In the genomic region with DNA sequence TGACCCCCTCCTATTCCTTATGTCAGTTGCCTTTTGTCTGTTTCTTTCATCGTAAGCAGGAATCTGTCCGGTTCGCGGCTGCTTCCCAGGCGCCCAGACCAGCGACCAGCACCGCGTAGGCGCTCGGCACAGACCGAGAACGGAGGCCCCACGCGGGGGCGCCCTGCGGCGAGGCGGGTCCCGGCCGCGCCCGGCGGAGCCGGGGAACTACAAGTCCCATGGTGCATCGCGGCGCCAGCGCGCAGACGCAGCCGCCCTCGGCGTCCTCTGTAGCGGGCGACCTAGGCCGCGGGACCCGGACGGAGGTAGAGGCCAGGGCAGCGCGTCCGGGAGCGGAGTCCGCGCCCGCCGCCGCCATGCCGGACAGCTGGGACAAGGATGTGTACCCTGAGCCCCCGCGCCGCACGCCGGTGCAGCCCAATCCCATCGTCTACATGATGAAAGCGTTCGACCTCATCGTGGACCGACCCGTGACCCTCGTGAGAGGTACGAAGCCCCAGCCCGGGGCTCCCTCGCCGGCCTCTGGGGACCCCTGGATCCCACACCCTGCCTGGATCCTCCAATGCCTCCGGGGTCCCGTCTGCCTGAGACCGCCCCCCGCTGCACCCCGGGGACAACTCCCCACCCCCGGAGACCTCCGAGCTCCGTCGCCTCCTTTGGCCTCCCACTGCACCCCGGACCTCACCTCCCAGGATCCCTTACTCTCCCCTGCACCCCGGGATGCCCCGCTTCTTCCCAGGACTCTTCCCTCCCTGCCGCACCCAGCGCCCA, we compare ENCODE assay signal across 8 cellular contexts. TPM values are rescaled to one million over a fixed set of nuclear protein-coding genes. Genes with fewer than 3 reads are reported as not detected.
DNase-seq lines count a peak whose midpoint lies in the region; ATAC-seq and TF ChIP-seq lines count a peak whose summit lies in the region.

A gene (plus strand): TSS at position 270 of the 771 bp plus-strand sequence. CDS start 87 bp downstream, at position 357.

- H3K36me3 Mint-ChIP-seq in brain, result peaks cover 32% of the 10 kb centered on the region

- peak within 1 kb of the TSS; percentile 44 to 96 (median 89) for H3K27ac ChIP-seq in skin epidermis

- H3K9me3 Mint-ChIP-seq in brain, result peaks cover 0 to 6% (median 0%) of the 10 kb centered on the region in 5 experiments

- ATAC-seq in HG02938 (IDR thresholded peaks at IDR 0.05; ENCODE audit: unreplicated experiment), result peak; percentile 66

- peak within 1 kb of the TSS; percentile 84 for H3K4me3 ChIP-seq in iPS-18c (ENCODE audit: insufficient read depth, low read depth, low read length)
- peak within 1 kb of the TSS; percentile 50 to 91 (median 69) for H3K4me3 ChIP-seq in skin epidermis

- peak within 1 kb of the TSS; percentile 92 to 97 (median 94) for H3K4me3 Mint-ChIP-seq in brain

- peaks cover 7% of the 10 kb centered on the region for H3K27me3 Mint-ChIP-seq in brain

- DNase-seq in NCI-H2081 (lab: John Stamatoyannopoulos, UW) (peak; percentile 83 to 88), NCI-H2081 treated with DMSO at 0.1 percent for 48 hours (lab: John Stamatoyannopoulos, UW) (no peak), NCI-H2029 (lab: John Stamatoyannopoulos, UW) (peak; percentile 79), UCSD-AML1 (lab: John Stamatoyannopoulos, UW; ENCODE audit: unreplicated experiment) (peak; percentile 94)

- H3K9me3 ChIP-seq in iPS-18c (ENCODE audit: control insufficient read depth, insufficient read depth, low read length), result peaks cover 2% of the 10 kb centered on the region

- peak; percentile 61 to 65 for TF ChIP-seq CTCF in brain (conservative IDR thresholded peaks at IDR 0.05)

- peak within 1 kb of the TSS; percentile 91 to 98 (median 96) for H3K27ac Mint-ChIP-seq in brain

- H3K4me1 Mint-ChIP-seq in brain, result peaks cover 46% of the 10 kb centered on the region

RNA-seq across cellular contexts. Expression of the gene that starts here (rescaled TPM):
- polyA plus RNA-seq in brain (ENCODE audit: insufficient read depth, low read depth, low replicate concordance), result 281 TPM
